ENCODE assay signal across 16 cellular contexts in the genomic region with DNA sequence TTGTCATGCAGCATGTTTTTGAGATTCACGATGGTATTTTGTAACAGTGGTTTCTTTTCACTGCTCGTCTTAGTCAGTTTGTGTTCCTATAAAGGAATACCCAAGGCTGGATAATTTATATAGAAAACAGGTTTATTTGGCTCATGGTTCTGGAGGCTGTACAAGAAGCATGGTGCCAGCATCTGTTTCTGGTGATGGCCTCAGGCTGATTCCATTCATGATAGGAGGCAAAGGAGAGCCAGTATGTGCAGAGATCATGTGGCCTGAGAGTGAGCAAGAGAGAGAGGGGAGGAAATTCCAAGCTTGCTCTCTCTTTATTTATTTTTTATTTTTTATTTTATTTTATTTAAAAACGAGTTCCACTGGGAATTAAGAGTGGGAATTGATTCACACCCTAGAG. TPM values are rescaled to one million over a fixed set of nuclear protein-coding genes. Genes with fewer than 3 reads are reported as not detected.
DNase-seq lines count a peak whose midpoint lies in the region; ATAC-seq and TF ChIP-seq lines count a peak whose summit lies in the region.
"Had no signal": no experiment of that assay in that cellular context is flagged by ENCODE, and none has a peak within 500 bp of the region (broad histone marks: within the 10 kb centered on the region; RNA-seq: fewer than 3 reads in every experiment).

No MANE protein-coding gene starts in this region.

- peaks cover 13% of the 10 kb centered on the region for H3K36me3 ChIP-seq in endodermal cell (ENCODE audit: control insufficient read depth, insufficient read depth, low read length)

- no peaks in the 10 kb centered on the region for H3K27me3 ChIP-seq in endodermal cell (ENCODE audit: control insufficient read depth, insufficient read depth, low read length, poor library complexity, severe bottlenecking)

- peak overlapping the region; percentile 98 for H3K27ac Mint-ChIP-seq in activated T-cell treated with anti-CD3 and anti-CD28 coated beads, Interleukin-2, amount 50 U/mL, for 72 hours
- H3K27ac Mint-ChIP-seq in activated CD4-positive, alpha-beta memory T cell treated with anti-CD3 and anti-CD28 coated beads for 36 hours, result peak overlapping the region; percentile 98
- no peak overlapping the region for H3K27ac Mint-ChIP-seq in endodermal cell
- peak overlapping the region; percentile 26 for H3K27ac Mint-ChIP-seq in stimulated activated naive B cell treated with anti-CD40 and anti-IgM and Interleukin-4, amounts not matched to agents 10 μg/mL and 1 μg/mL and 100 μg/mL, for 72 hours

- 94 to 100% methylated on average over 2 of the region's 3 CpGs for WGBS in endodermal cell (ENCODE audit: insufficient coverage in 1 of 2, insufficient read length in 1 of 2), 2 experiments

- no peak overlapping the region for H3K9ac ChIP-seq in endodermal cell (ENCODE audit: extremely low read depth, low read length, poor library complexity, severe bottlenecking)

- peaks cover 6 to 11% of the 10 kb centered on the region in 2 donors for H3K36me3 Mint-ChIP-seq in activated T-cell treated with anti-CD3 and anti-CD28 coated beads, Interleukin-2, amount 50 U/mL, for 72 hours (ENCODE audit: insufficient read depth in 2 of 2)
- peaks cover 15% of the 10 kb centered on the region for H3K36me3 Mint-ChIP-seq in activated CD4-positive, alpha-beta memory T cell treated with anti-CD3 and anti-CD28 coated beads for 36 hours
- H3K36me3 Mint-ChIP-seq in endodermal cell (ENCODE audit: low read depth), result peaks cover 5% of the 10 kb centered on the region
- H3K36me3 Mint-ChIP-seq in stimulated activated naive B cell treated with anti-CD40 and anti-IgM and Interleukin-4, amounts not matched to agents 10 μg/mL and 1 μg/mL and 100 μg/mL, for 72 hours, result peaks cover 0 to 7% of the 10 kb centered on the region in 2 donors
- H3K36me3 Mint-ChIP-seq: naive B cell had no signal

- intact Hi-C loops in activated CD4-positive, alpha-beta memory T cell treated with anti-CD3 and anti-CD28 coated beads for 36 hours (cut with micrococcal nuclease), result loop anchor here (5.0 kb wide), 2 partner anchors 81 to 309 kb away; partner anchors contain the start of gene CXADR
- intact Hi-C loops in head of caudate nucleus (cut with DNase I), result no loop called here

- no peaks in the 10 kb centered on the region for H3K9me3 ChIP-seq in endodermal cell (ENCODE audit: control insufficient read depth, low read length)

- H3K27me3 Mint-ChIP-seq in activated T-cell treated with anti-CD3 and anti-CD28 coated beads, Interleukin-2, amount 50 U/mL, for 72 hours (ENCODE audit: low read depth), result no peaks in the 10 kb centered on the region
- no peaks in the 10 kb centered on the region for H3K27me3 Mint-ChIP-seq in activated CD4-positive, alpha-beta memory T cell treated with anti-CD3 and anti-CD28 coated beads for 36 hours
- peaks cover 1% of the 10 kb centered on the region for H3K27me3 Mint-ChIP-seq in endodermal cell (ENCODE audit: insufficient read depth)
- H3K27me3 Mint-ChIP-seq in stimulated activated naive B cell treated with anti-CD40 and anti-IgM and Interleukin-4, amounts not matched to agents 10 μg/mL and 1 μg/mL and 100 μg/mL, for 72 hours, result no peaks in the 10 kb centered on the region
- H3K27me3 Mint-ChIP-seq: naive B cell had no signal

- peaks cover 25% of the 10 kb centered on the region for H3K4me1 Mint-ChIP-seq in activated T-cell treated with anti-CD3 and anti-CD28 coated beads, Interleukin-2, amount 50 U/mL, for 72 hours (ENCODE audit: low read depth)
- H3K4me1 Mint-ChIP-seq in activated CD4-positive, alpha-beta memory T cell treated with anti-CD3 and anti-CD28 coated beads for 36 hours (ENCODE audit: low read depth), result peaks cover 30% of the 10 kb centered on the region
- H3K4me1 Mint-ChIP-seq in endodermal cell, result peaks cover 7% of the 10 kb centered on the region
- H3K4me1 Mint-ChIP-seq in stimulated activated naive B cell treated with anti-CD40 and anti-IgM and Interleukin-4, amounts not matched to agents 10 μg/mL and 1 μg/mL and 100 μg/mL, for 72 hours, result peaks cover 10 to 18% of the 10 kb centered on the region in 2 donors

- CTCF ChIA-PET in activated CD4-positive, alpha-beta memory T cell treated with anti-CD3 and anti-CD28 coated beads for 36 hours (lab: Charles Lee), result interaction anchor here (0.6 kb wide), 1 partner anchor 102 kb away, joined by 7 read pairs; no protein-coding TSS in a partner anchor

- no peaks in the 10 kb centered on the region for H3K4me1 ChIP-seq in endodermal cell (ENCODE audit: control insufficient read depth, insufficient read depth, low read length)

- no peak for ATAC-seq in activated T-cell treated with anti-CD3 and anti-CD28 coated beads, Interleukin-2, amount 50 U/mL, for 72 hours (replicated peaks in 1 of 2)
- no peak for ATAC-seq in stimulated activated naive B cell treated with anti-CD40 and anti-IgM and Interleukin-4, amounts not matched to agents 10 μg/mL and 1 μg/mL and 100 μg/mL, for 72 hours (replicated peaks)
- ATAC-seq in GM21390 (IDR thresholded peaks at IDR 0.05; ENCODE audit: unreplicated experiment), result no peak
- ATAC-seq: SK-N-SH treated with all-trans-retinoic acid at 6 μM for 48 hours had no signal

- POLR2A ChIA-PET in activated CD4-positive, alpha-beta memory T cell treated with anti-CD3 and anti-CD28 coated beads for 36 hours (lab: Charles Lee), result interaction anchor here (1.1 kb wide), 1 partner anchor 40 kb away, joined by 3 read pairs; no protein-coding TSS in a partner anchor

- H3K9me3 Mint-ChIP-seq in activated T-cell treated with anti-CD3 and anti-CD28 coated beads, Interleukin-2, amount 50 U/mL, for 72 hours, result peaks cover 3 to 7% of the 10 kb centered on the region in 2 donors
- peaks cover 14% of the 10 kb centered on the region for H3K9me3 Mint-ChIP-seq in activated CD4-positive, alpha-beta memory T cell treated with anti-CD3 and anti-CD28 coated beads for 36 hours
- no peaks in the 10 kb centered on the region for H3K9me3 Mint-ChIP-seq in endodermal cell
- peaks cover 4% of the 10 kb centered on the region in 2 donors for H3K9me3 Mint-ChIP-seq in stimulated activated naive B cell treated with anti-CD40 and anti-IgM and Interleukin-4, amounts not matched to agents 10 μg/mL and 1 μg/mL and 100 μg/mL, for 72 hours

- no peak for TF ChIP-seq CTCF in endodermal cell (conservative IDR thresholded peaks at IDR 0.05)

- H3K4me3 ChIP-seq in endodermal cell (ENCODE audit: low read length), result peak overlapping the region; percentile 97

- H3K27ac ChIP-seq in endodermal cell (ENCODE audit: low read depth, low read length), result no peak overlapping the region

- H3K4me3 Mint-ChIP-seq in activated T-cell treated with anti-CD3 and anti-CD28 coated beads, Interleukin-2, amount 50 U/mL, for 72 hours, result peak overlapping the region; percentile 85 to 95
- H3K4me3 Mint-ChIP-seq in activated CD4-positive, alpha-beta memory T cell treated with anti-CD3 and anti-CD28 coated beads for 36 hours, result peak overlapping the region; percentile 84
- H3K4me3 Mint-ChIP-seq in endodermal cell, result no peak overlapping the region
- peak overlapping the region; percentile 22 to 42 for H3K4me3 Mint-ChIP-seq in stimulated activated naive B cell treated with anti-CD40 and anti-IgM and Interleukin-4, amounts not matched to agents 10 μg/mL and 1 μg/mL and 100 μg/mL, for 72 hours

- no peak for DNase-seq in activated T-cell treated with anti-CD3 and anti-CD28 coated beads, Interleukin-2, amount 50 U/mL, for 72 hours
- no peak for DNase-seq in activated T-cell treated with anti-CD3 and anti-CD28 coated beads, Interleukin-2, amount 50 U/mL, for 48 hours
- DNase-seq in activated CD4-positive, alpha-beta memory T cell treated with anti-CD3 and anti-CD28 coated beads for 36 hours, result no peak
- DNase-seq in endodermal cell (no peak), head of caudate nucleus (no peak), 8988T (no peak)
- DNase-seq in stimulated activated naive B cell treated with anti-CD40 and anti-IgM and Interleukin-4, amounts not matched to agents 10 μg/mL and 1 μg/mL and 100 μg/mL, for 72 hours, result no peak
- DNase-seq: activated CD8-positive, alpha-beta memory T cell treated with anti-CD3 and anti-CD28 coated beads, Interleukin-2, amount 50 U/mL, for 48 hours; anterior cingulate cortex; foreskin melanocyte; IMR-90; naive B cell; NCI-H1092; stimulated activated CD4-positive, alpha-beta T cell treated with anti-CD3 and anti-CD28 coated beads, Interleukin-12 subunit alpha, Interleukin-12 subunit beta, amount 100 ng/mL, for 4 hours had no signal

RNA-seq across cellular contexts. Expression of gene C21orf91, which starts 2.0 kb away (rescaled TPM):
- total RNA-seq in activated T-cell treated with anti-CD3 and anti-CD28 coated beads, Interleukin-2, amount 50 U/mL, for 72 hours, result 10 to 100 TPM; 22.7 to 24.2 TPM
- total RNA-seq in activated CD4-positive, alpha-beta memory T cell treated with anti-CD3 and anti-CD28 coated beads for 36 hours, result 10 to 100 TPM; 23.6 to 24.1 TPM
- 10 to 100 TPM; 32.3 to 49.5 TPM for total RNA-seq in endodermal cell
- polyA plus RNA-seq in endodermal cell (2013, experiment 1 of 2), result 22.4 TPM
- 23.8 TPM for polyA plus RNA-seq in endodermal cell (2013, experiment 2 of 2)
